13 cellular contexts compared by ENCODE assay signal in genomic region chr17:82756166-82756565, GRCh38.
"Had no signal": no experiment of that assay in that cellular context is flagged by ENCODE, and none has a peak within 500 bp of the region (broad histone marks: within the 10 kb centered on the region; RNA-seq: fewer than 3 reads in every experiment).

No MANE protein-coding gene starts in this region.

- ATAC-seq: activated naive CD8-positive, alpha-beta T cell treated with anti-CD3 and anti-CD28 coated beads, Interleukin-2, amount 50 U/mL, for 24 hours; pancreas had no signal

- H3K27me3 ChIP-seq: pancreas, sigmoid colon, spleen had no signal

- H3K36me3 ChIP-seq: pancreas, sigmoid colon had no signal

- H3K9me3 ChIP-seq: pancreas, sigmoid colon, spleen, thoracic aorta had no signal

- H3K4me3 ChIP-seq: pancreas, sigmoid colon, spleen, thoracic aorta had no signal

- H3K27ac ChIP-seq: pancreas, sigmoid colon, spleen, thoracic aorta had no signal

- DNase-seq: activated CD4-positive, alpha-beta T cell treated with anti-CD3 and anti-CD28 coated beads for 1 hour; activated CD4-positive, alpha-beta T cell treated with anti-CD3 and anti-CD28 coated beads, Interleukin-2, amount 50 U/mL, for 4 hours; activated naive CD4-positive, alpha-beta T cell treated with anti-CD3 and anti-CD28 coated beads for 36 hours; activated naive CD8-positive, alpha-beta T cell treated with anti-CD3 and anti-CD28 coated beads, Interleukin-2, amount 50 U/mL, for 24 hours; activated T-cell treated with anti-CD3 and anti-CD28 coated beads for 4 hours; aorta; cerebellar nuclear complex; effector memory CD4-positive, alpha-beta T cell; nephron progenitor cell; pancreas; sigmoid colon; spleen had no signal
